In genomic region chr5:133111299-133111698, GRCh38 we compare ENCODE assay signal across 8 cellular contexts. TPM values are rescaled to one million over a fixed set of nuclear protein-coding genes. Genes with fewer than 3 reads are reported as not detected.
A peak's percentile ranks its signal among the peaks of the same experiment; 100 is the strongest.
DNase-seq lines count a peak whose midpoint lies in the region; ATAC-seq lines count a peak whose summit lies in the region.

No MANE protein-coding gene starts in this region.

- DNase-seq in EL (peak; percentile 79), NCI-H82 treated with DMSO at 0.1 percent for 48 hours (lab: John Stamatoyannopoulos, UW; ENCODE audit: unreplicated experiment) (peak; percentile 34), lung microvascular endothelial cell (ENCODE audit: low read depth in 2 of 2) (peak; percentile 84)
- peak; percentile 79 for DNase-seq in activated CD4-positive, alpha-beta memory T cell treated with anti-CD3 and anti-CD28 coated beads, Interleukin-2, amount 10 ng/mL, durations not matched to agents 7 days and 5 days
- peak; percentile 70 for DNase-seq in effector CD4-positive, alpha-beta T cell
- peak; percentile 48 for DNase-seq in stimulated activated CD8-positive, alpha-beta memory T cell treated with anti-CD3 and anti-CD28 coated beads, Interleukin-12 subunit alpha, Interleukin-12 subunit beta, amount 100 ng/mL, for 4 hours (ENCODE audit: low read depth)

- H3K4me3 Mint-ChIP-seq in activated CD4-positive, alpha-beta memory T cell treated with anti-CD3 and anti-CD28 coated beads, Interleukin-2, amount 10 ng/mL, durations not matched to agents 7 days and 5 days = no peak overlapping the region

- CTCF ChIA-PET in activated CD4-positive, alpha-beta memory T cell treated with anti-CD3 and anti-CD28 coated beads, Interleukin-2, amount 10 ng/mL, durations not matched to agents 7 days and 5 days (lab: Charles Lee) = interaction anchor here (0.6 to 4.9 kb wide), 11 partner anchors 9 to 359 kb away, joined by 3 to 17 read pairs (median 3); partner anchors contain the start of gene SHROOM1

- peaks cover 14% of the 10 kb centered on the region for H3K4me1 Mint-ChIP-seq in activated CD4-positive, alpha-beta memory T cell treated with anti-CD3 and anti-CD28 coated beads, Interleukin-2, amount 10 ng/mL, durations not matched to agents 7 days and 5 days

- no peak overlapping the region for H3K27ac Mint-ChIP-seq in activated CD4-positive, alpha-beta memory T cell treated with anti-CD3 and anti-CD28 coated beads, Interleukin-2, amount 10 ng/mL, durations not matched to agents 7 days and 5 days

- no peaks in the 10 kb centered on the region for H3K9me3 Mint-ChIP-seq in activated CD4-positive, alpha-beta memory T cell treated with anti-CD3 and anti-CD28 coated beads, Interleukin-2, amount 10 ng/mL, durations not matched to agents 7 days and 5 days

- ATAC-seq in HG03354 (IDR thresholded peaks at IDR 0.05; ENCODE audit: poor library complexity, severe bottlenecking, unreplicated experiment) (peak; percentile 62), GM18511 (IDR thresholded peaks at IDR 0.05; ENCODE audit: unreplicated experiment) (no peak)

- H3K36me3 Mint-ChIP-seq in activated CD4-positive, alpha-beta memory T cell treated with anti-CD3 and anti-CD28 coated beads, Interleukin-2, amount 10 ng/mL, durations not matched to agents 7 days and 5 days (ENCODE audit: low read depth) = no peaks in the 10 kb centered on the region

- H3K27me3 Mint-ChIP-seq in activated CD4-positive, alpha-beta memory T cell treated with anti-CD3 and anti-CD28 coated beads, Interleukin-2, amount 10 ng/mL, durations not matched to agents 7 days and 5 days = peaks cover 7% of the 10 kb centered on the region

- POLR2A ChIA-PET in activated CD4-positive, alpha-beta memory T cell treated with anti-CD3 and anti-CD28 coated beads, Interleukin-2, amount 10 ng/mL, durations not matched to agents 7 days and 5 days (lab: Charles Lee) = no interaction called here

RNA-seq across cellular contexts. Expression of gene HSPA4, which starts 59.5 kb away (rescaled TPM):
- total RNA-seq in activated CD4-positive, alpha-beta memory T cell treated with anti-CD3 and anti-CD28 coated beads, Interleukin-2, amount 10 ng/mL, durations not matched to agents 7 days and 5 days = 10 to 100 TPM; 88.2 to 94.6 TPM
- 74.8 and 79.1 TPM in 2 replicates for total RNA-seq in lung microvascular endothelial cell

Comparison
In these comparisons a context has a peak if more than half of its experiments do, and no peak if none do; other contexts are left out.
1. DNase-seq: peak in every context shown above with its lines; median percentile 84 in lung microvascular endothelial cell; 79 in EL; 79 in activated CD4-positive, alpha-beta memory T cell treated with anti-CD3 and anti-CD28 coated beads, Interleukin-2, amount 10 ng/mL, durations not matched to agents 7 days and 5 days; 70 in effector CD4-positive, alpha-beta T cell; 48 in stimulated activated CD8-positive, alpha-beta memory T cell treated with anti-CD3 and anti-CD28 coated beads, Interleukin-12 subunit alpha, Interleukin-12 subunit beta, amount 100 ng/mL, for 4 hours; 34 in NCI-H82 treated with DMSO at 0.1 percent for 48 hours.